25 cellular contexts compared by ENCODE assay signal in genomic region chr11:30706276-30706675, GRCh38.
DNase-seq lines count a peak whose midpoint lies in the region; ATAC-seq, FAIRE-seq and TF ChIP-seq lines count a peak whose summit lies in the region.
"Had no signal": no experiment of that assay in that cellular context is flagged by ENCODE, and none has a peak within 500 bp of the region (broad histone marks: within the 10 kb centered on the region; RNA-seq: fewer than 3 reads in every experiment).

No MANE protein-coding gene starts in this region.

- no peak overlapping the region for H3K4me3 ChIP-seq in A673 (ENCODE audit: low read depth, low read length, poor library complexity, severe bottlenecking)
- H3K4me3 ChIP-seq: BLaER1 treated with 17β-estradiol and CSF1 and Interleukin-3, amounts not matched to agents 10 nM and 100 nM; GM12878; GM23338 had no signal

- FAIRE-seq in GM12891 (lab: Jason Lieb, UNC) = no peak
- FAIRE-seq: D721Med, GM12878, GM18507 had no signal

- ATAC-seq in HG02678 (IDR thresholded peaks at IDR 0.05; ENCODE audit: unreplicated experiment) (no peak), HG03460 (IDR thresholded peaks at IDR 0.05; ENCODE audit: unreplicated experiment) (no peak)
- ATAC-seq: GM12878, GM23338 had no signal

- peaks cover 12% of the 10 kb centered on the region for H3K4me1 Mint-ChIP-seq in mesothelial cell of epicardium
- peaks cover 5% of the 10 kb centered on the region for H3K4me1 Mint-ChIP-seq in osteocyte (ENCODE audit: unreplicated experiment)
- H3K4me1 Mint-ChIP-seq: CD14-positive monocyte; CD8-positive, alpha-beta memory T cell; GM23338; H9 had no signal

- CTCF ChIA-PET in A673 (lab: Charles Lee) = interaction anchor here (0.5 kb wide), 1 partner anchor 1091 kb away, joined by 5 read pairs; no protein-coding TSS in a partner anchor

- H3K4me3 Mint-ChIP-seq in mesothelial cell of epicardium (no peak overlapping the region), osteocyte (ENCODE audit: unreplicated experiment) (no peak overlapping the region)
- H3K4me3 Mint-ChIP-seq: CD14-positive monocyte; CD4-positive, alpha-beta T cell; CD8-positive, alpha-beta memory T cell; GM23338; H9 had no signal

- no peak for TF ChIP-seq POLR2A in GM12891 (IDR thresholded peaks at IDR 0.05; ENCODE audit: low read depth, low read length)

- POLR2A ChIA-PET in A673 (lab: Charles Lee; ENCODE audit: low non-redundant PET) = no interaction called here

- H3K27me3 Mint-ChIP-seq in mesothelial cell of epicardium (ENCODE audit: low read depth) (no peaks in the 10 kb centered on the region), osteocyte (ENCODE audit: unreplicated experiment) (no peaks in the 10 kb centered on the region)
- H3K27me3 Mint-ChIP-seq: CD4-positive, alpha-beta T cell had no signal

- no TSS peak for BruUV-seq in A673 (replicated peaks; lab: Mats Ljungman, UMichigan)

- H3K36me3 Mint-ChIP-seq in mesothelial cell of epicardium (no peaks in the 10 kb centered on the region), osteocyte (ENCODE audit: unreplicated experiment) (no peaks in the 10 kb centered on the region)
- H3K36me3 Mint-ChIP-seq: CD14-positive monocyte; CD8-positive, alpha-beta memory T cell had no signal

- no peaks in the 10 kb centered on the region for H3K9me3 ChIP-seq in A673 (ENCODE audit: low read depth, low read length, poor library complexity, severe bottlenecking)
- H3K9me3 ChIP-seq: BE2C; BLaER1 treated with 17β-estradiol and CSF1 and Interleukin-3, amounts not matched to agents 10 nM and 100 nM had no signal

- H3K4me1 ChIP-seq in A673 (ENCODE audit: insufficient read depth, low read length, poor library complexity, severe bottlenecking) = peaks cover 8% of the 10 kb centered on the region
- H3K4me1 ChIP-seq: BE2C; BLaER1 treated with 17β-estradiol and CSF1 and Interleukin-3, amounts not matched to agents 10 nM and 100 nM had no signal

- no peaks in the 10 kb centered on the region for H3K27me3 ChIP-seq in A673 (replicated peaks; ENCODE audit: insufficient read depth, low read depth, low read length, poor library complexity)
- H3K27me3 ChIP-seq: BE2C; BLaER1 treated with 17β-estradiol and CSF1 and Interleukin-3, amounts not matched to agents 10 nM and 100 nM had no signal

- TF ChIP-seq CTCF in A673 (conservative IDR thresholded peaks at IDR 0.05; ENCODE audit: low read depth, low read length) (no peak), mesothelial cell of epicardium (IDR thresholded peaks at IDR 0.05; ENCODE audit: unreplicated experiment) (no peak), osteocyte (IDR thresholded peaks at IDR 0.05) (no peak)

- H3K27ac Mint-ChIP-seq in mesothelial cell of epicardium (peak overlapping the region; percentile 48), osteocyte (ENCODE audit: unreplicated experiment) (no peak overlapping the region)
- H3K27ac Mint-ChIP-seq: CD14-positive monocyte; CD4-positive, alpha-beta T cell; CD8-positive, alpha-beta memory T cell; GM23338; H9 had no signal

- no peak overlapping the region for H3K27ac ChIP-seq in A673 (ENCODE audit: low read depth, low read length, poor library complexity, severe bottlenecking)
- H3K27ac ChIP-seq: 22Rv1; BLaER1 treated with 17β-estradiol and CSF1 and Interleukin-3, amounts not matched to agents 10 nM and 100 nM had no signal

- no peaks in the 10 kb centered on the region for H3K36me3 ChIP-seq in A673 (ENCODE audit: insufficient read depth, low read length, poor library complexity, severe bottlenecking)
- H3K36me3 ChIP-seq: BE2C; BLaER1 treated with 17β-estradiol and CSF1 and Interleukin-3, amounts not matched to agents 10 nM and 100 nM had no signal

- DNase-seq in A673 (ENCODE audit: low spot score) = peak; percentile 24
- DNase-seq in NCI-H1048 (lab: John Stamatoyannopoulos, UW) = peak; percentile 45
- DNase-seq in NCI-H69 (lab: John Stamatoyannopoulos, UW) = peak; percentile 92
- no peak for DNase-seq in mesothelial cell of epicardium (ENCODE audit: low spot score in 2 of 2, unreplicated experiment in 2 of 2)
- DNase-seq in osteocyte (ENCODE audit: extremely low spot score, unreplicated experiment) = no peak
- no peak for DNase-seq in GM12891 (ENCODE audit: insufficient read length, low spot score)
- DNase-seq: ACHN; AML-193; BE2C; CD4-positive, alpha-beta T cell; CD8-positive, alpha-beta memory T cell; DMS 273 treated with DMSO at 0.1 percent for 48 hours; DMS79; EL; GDM1; H9 had no signal

- intact Hi-C loops in A673 (cut with micrococcal nuclease; ENCODE audit: unreplicated experiment) = no loop called here

- H3K9me3 Mint-ChIP-seq in mesothelial cell of epicardium = peaks cover 7% of the 10 kb centered on the region
- H3K9me3 Mint-ChIP-seq in osteocyte (ENCODE audit: unreplicated experiment) = peaks cover 9% of the 10 kb centered on the region
- H3K9me3 Mint-ChIP-seq: CD4-positive, alpha-beta T cell; GM23338; H9 had no signal

TF ChIP-seq in GM12891, 5 proteins besides CTCF, POLR2A, EP300 and RAD21:
- TF ChIP-seq POU2F2 (IDR thresholded peaks at IDR 0.05; ENCODE audit: low read depth, low read length) (no peak), SPI1 (IDR thresholded peaks at IDR 0.05; ENCODE audit: low read depth, low read length) (no peak), TAF1 (IDR thresholded peaks at IDR 0.05; ENCODE audit: low read depth, low read length) (no peak), POLR2AphosphoS5 (IDR thresholded peaks at IDR 0.05; ENCODE audit: low read depth, low read length) (no peak), PAX5 (IDR thresholded peaks at IDR 0.05; ENCODE audit: insufficient read depth, low read length, severe bottlenecking) (no peak)

Comparison
In these comparisons a context has a peak if more than half of its experiments do, and no peak if none do; other contexts are left out.
1. DNase-seq: peak in A673 (single experiment), NCI-H1048 (single experiment) and NCI-H69 (single experiment); none in mesothelial cell of epicardium (0 of 2), osteocyte (single experiment) and GM12891 (single experiment).